Comparison of ENCODE assay signal across 30 cellular contexts in the genomic region with DNA sequence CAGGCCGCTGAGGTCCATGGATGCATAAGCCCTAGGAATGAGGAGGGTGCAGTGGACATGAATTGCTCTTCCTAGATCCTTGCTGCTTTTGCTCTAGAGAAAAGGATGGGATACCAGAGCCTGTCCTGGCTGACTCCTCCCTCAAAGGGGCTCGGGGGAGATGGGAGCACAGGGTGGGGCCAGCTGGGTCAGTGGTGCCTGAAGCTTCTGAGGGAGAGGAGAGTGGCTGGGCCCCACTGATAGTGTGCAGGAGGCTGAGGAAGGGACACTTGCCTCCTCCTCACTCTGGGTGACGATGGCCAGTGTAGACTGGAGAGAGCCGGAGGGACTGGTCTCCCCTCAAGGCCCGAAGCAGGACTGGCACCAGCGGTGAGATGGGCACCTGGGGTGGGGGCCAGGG. TPM values are rescaled to one million over a fixed set of nuclear protein-coding genes. Genes with fewer than 3 reads are reported as not detected.
DNase-seq lines count a peak whose midpoint lies in the region; ATAC-seq and TF ChIP-seq lines count a peak whose summit lies in the region.
"Had no signal": no experiment of that assay in that cellular context is flagged by ENCODE, and none has a peak within 500 bp of the region (broad histone marks: within the 10 kb centered on the region; RNA-seq: fewer than 3 reads in every experiment).

A gene (plus strand): TSS at position 236 of the 400 bp plus-strand sequence. CDS start 60 bp downstream, at position 296.

- no peaks in the 10 kb centered on the region for H3K36me3 ChIP-seq in BLaER1 treated with 17β-estradiol and CSF1 and Interleukin-3, amounts not matched to agents 10 nM and 100 nM
- H3K36me3 ChIP-seq in lower lobe of right lung = no peaks in the 10 kb centered on the region

- H3K9me3 Mint-ChIP-seq in Calu3 (ENCODE audit: low read depth, unreplicated experiment) = no peaks in the 10 kb centered on the region
- no peaks in the 10 kb centered on the region for H3K9me3 Mint-ChIP-seq in dendritic cell treated with granulocyte-macrophage colony-stimulating factor and Interleukin-4, amounts not matched to agents 40 ng/mL and 50 ng/mL, for 4 days
- H3K9me3 Mint-ChIP-seq in stimulated activated memory B cell treated with anti-CD40 and anti-IgM and Interleukin-4, amounts not matched to agents 10 μg/mL and 1 μg/mL and 100 μg/mL, for 72 hours = no peaks in the 10 kb centered on the region

- intact Hi-C loops in Calu3 (cut with micrococcal nuclease; ENCODE audit: unreplicated experiment) = no loop called here
- intact Hi-C loops in dendritic cell treated with granulocyte-macrophage colony-stimulating factor and Interleukin-4, amounts not matched to agents 40 ng/mL and 50 ng/mL, for 4 days (cut with micrococcal nuclease) = no loop called here
- intact Hi-C loops in lower lobe of right lung (cut with DNase I) = no loop called here

- no peak within 1 kb of the TSS for H3K27ac Mint-ChIP-seq in Calu3 (ENCODE audit: unreplicated experiment)
- peak within 1 kb of the TSS; percentile 81 for H3K27ac Mint-ChIP-seq in dendritic cell treated with granulocyte-macrophage colony-stimulating factor and Interleukin-4, amounts not matched to agents 40 ng/mL and 50 ng/mL, for 4 days
- H3K27ac Mint-ChIP-seq in stimulated activated memory B cell treated with anti-CD40 and anti-IgM and Interleukin-4, amounts not matched to agents 10 μg/mL and 1 μg/mL and 100 μg/mL, for 72 hours = peak within 1 kb of the TSS; percentile 40

- H3K4me1 ChIP-seq in BLaER1 treated with 17β-estradiol and CSF1 and Interleukin-3, amounts not matched to agents 10 nM and 100 nM = peaks cover 10 to 58% (median 31%) of the 10 kb centered on the region in 10 experiments; a peak in 19 of 20 replicates
- no peaks in the 10 kb centered on the region for H3K4me1 ChIP-seq in lower lobe of right lung

- CTCF ChIA-PET in Calu3 (lab: Charles Lee) = no interaction called here

- peaks cover 2% of the 10 kb centered on the region for H3K36me3 Mint-ChIP-seq in Calu3 (ENCODE audit: insufficient read depth, unreplicated experiment)
- H3K36me3 Mint-ChIP-seq in dendritic cell treated with granulocyte-macrophage colony-stimulating factor and Interleukin-4, amounts not matched to agents 40 ng/mL and 50 ng/mL, for 4 days (ENCODE audit: low read depth) = no peaks in the 10 kb centered on the region
- H3K36me3 Mint-ChIP-seq in stimulated activated memory B cell treated with anti-CD40 and anti-IgM and Interleukin-4, amounts not matched to agents 10 μg/mL and 1 μg/mL and 100 μg/mL, for 72 hours = no peaks in the 10 kb centered on the region
- H3K36me3 Mint-ChIP-seq: CD8-positive, alpha-beta memory T cell had no signal

- DNase-seq in Calu3 = no peak
- DNase-seq in germinal center (ENCODE audit: low spot score) = no peak
- DNase-seq in activated CD8-positive, alpha-beta memory T cell treated with anti-CD3 and anti-CD28 coated beads for 24 hours = no peak
- no peak for DNase-seq in lower lobe of right lung
- DNase-seq: AML-193; CD8-positive, alpha-beta memory T cell; DMS79 treated with DMSO at 0.1 percent for 48 hours; GF-D8; GOT3; IMR-90; MM.1S; NCI-H1048; NCI-H1417; NCI-H1694; NCI-H2081; NCI-H2227 treated with DMSO at 0.1 percent for 48 hours; NCI-H69; SHP77 had no signal

- no peak for TF ChIP-seq CTCF in Calu3 (IDR thresholded peaks at IDR 0.05; ENCODE audit: unreplicated experiment)
- TF ChIP-seq CTCF in lower lobe of right lung (IDR thresholded peaks at IDR 0.05) = no peak

- peaks cover 0 to 13% (median 4%) of the 10 kb centered on the region in 11 experiments; a peak in 8 of 22 replicates for H3K9me3 ChIP-seq in BLaER1 treated with 17β-estradiol and CSF1 and Interleukin-3, amounts not matched to agents 10 nM and 100 nM (replicated peaks in 1 of 11)
- no peaks in the 10 kb centered on the region for H3K9me3 ChIP-seq in lower lobe of right lung
- H3K9me3 ChIP-seq: A549 had no signal

- H3K27me3 ChIP-seq in BLaER1 treated with 17β-estradiol and CSF1 and Interleukin-3, amounts not matched to agents 10 nM and 100 nM = no peaks in the 10 kb centered on the region
- H3K27me3 ChIP-seq in lower lobe of right lung (ENCODE audit: low read depth) = no peaks in the 10 kb centered on the region

- no TSS peak for BruUV-seq in Calu3 (replicated peaks; lab: Mats Ljungman, UMichigan)

- H3K4me3 Mint-ChIP-seq in Calu3 (ENCODE audit: low read depth, unreplicated experiment) = no peak within 1 kb of the TSS
- no peak within 1 kb of the TSS for H3K4me3 Mint-ChIP-seq in dendritic cell treated with granulocyte-macrophage colony-stimulating factor and Interleukin-4, amounts not matched to agents 40 ng/mL and 50 ng/mL, for 4 days
- H3K4me3 Mint-ChIP-seq in stimulated activated memory B cell treated with anti-CD40 and anti-IgM and Interleukin-4, amounts not matched to agents 10 μg/mL and 1 μg/mL and 100 μg/mL, for 72 hours = no peak within 1 kb of the TSS
- H3K4me3 Mint-ChIP-seq: CD8-positive, alpha-beta memory T cell had no signal

- no peaks in the 10 kb centered on the region for H4K20me1 ChIP-seq in BLaER1 treated with 17β-estradiol and CSF1 and Interleukin-3, amounts not matched to agents 10 nM and 100 nM

- H3K9ac ChIP-seq in BLaER1 treated with 17β-estradiol and CSF1 and Interleukin-3, amounts not matched to agents 10 nM and 100 nM = no peak within 1 kb of the TSS
- H3K9ac ChIP-seq: KMS-11 had no signal

- no peak within 1 kb of the TSS for H3K4me3 ChIP-seq in BLaER1 treated with 17β-estradiol and CSF1 and Interleukin-3, amounts not matched to agents 10 nM and 100 nM
- H3K4me3 ChIP-seq in lower lobe of right lung = no peak within 1 kb of the TSS
- H3K4me3 ChIP-seq: A549 had no signal

- H3K27ac ChIP-seq in BLaER1 treated with 17β-estradiol and CSF1 and Interleukin-3, amounts not matched to agents 10 nM and 100 nM = peak within 1 kb of the TSS in 4 of 11 experiments; percentile 37 to 61 (median 40); a peak in 5 of 22 replicates
- no peak within 1 kb of the TSS for H3K27ac ChIP-seq in lower lobe of right lung
- H3K27ac ChIP-seq: C4-2B, KMS-11, RWPE1 had no signal

- peaks cover 8% of the 10 kb centered on the region for H3K27me3 Mint-ChIP-seq in Calu3 (ENCODE audit: unreplicated experiment)
- no peaks in the 10 kb centered on the region for H3K27me3 Mint-ChIP-seq in dendritic cell treated with granulocyte-macrophage colony-stimulating factor and Interleukin-4, amounts not matched to agents 40 ng/mL and 50 ng/mL, for 4 days
- H3K27me3 Mint-ChIP-seq in stimulated activated memory B cell treated with anti-CD40 and anti-IgM and Interleukin-4, amounts not matched to agents 10 μg/mL and 1 μg/mL and 100 μg/mL, for 72 hours = no peaks in the 10 kb centered on the region

- H3K4me2 ChIP-seq in BLaER1 treated with 17β-estradiol and CSF1 and Interleukin-3, amounts not matched to agents 10 nM and 100 nM = peak within 1 kb of the TSS; percentile 16 to 76 (median 51); a peak in 19 of 22 replicates
- H3K4me2 ChIP-seq: A549, KMS-11 had no signal

- no peak for ATAC-seq in stimulated activated memory B cell treated with anti-CD40 and anti-IgM and Interleukin-4, amounts not matched to agents 10 μg/mL and 1 μg/mL and 100 μg/mL, for 72 hours
- no peak for ATAC-seq in lower lobe of right lung
- ATAC-seq: A549, HCT116, Panc1 had no signal

- peaks cover 7% of the 10 kb centered on the region for H3K4me1 Mint-ChIP-seq in Calu3 (ENCODE audit: low read depth, unreplicated experiment)
- peaks cover 64% of the 10 kb centered on the region for H3K4me1 Mint-ChIP-seq in dendritic cell treated with granulocyte-macrophage colony-stimulating factor and Interleukin-4, amounts not matched to agents 40 ng/mL and 50 ng/mL, for 4 days (ENCODE audit: low read depth)
- peaks cover 29% of the 10 kb centered on the region for H3K4me1 Mint-ChIP-seq in stimulated activated memory B cell treated with anti-CD40 and anti-IgM and Interleukin-4, amounts not matched to agents 10 μg/mL and 1 μg/mL and 100 μg/mL, for 72 hours

RNA-seq across cellular contexts. Expression of the gene that starts here (rescaled TPM):
- total RNA-seq in Calu3 (2022) (10.1 and 13.6 TPM in 2 replicates), lower lobe of right lung (0.53 TPM)
- total RNA-seq: CD8-positive, alpha-beta memory T cell; IMR-90; NCI-H460; OCI-LY7; SK-MEL-5 had no signal
